In the genomic region with DNA sequence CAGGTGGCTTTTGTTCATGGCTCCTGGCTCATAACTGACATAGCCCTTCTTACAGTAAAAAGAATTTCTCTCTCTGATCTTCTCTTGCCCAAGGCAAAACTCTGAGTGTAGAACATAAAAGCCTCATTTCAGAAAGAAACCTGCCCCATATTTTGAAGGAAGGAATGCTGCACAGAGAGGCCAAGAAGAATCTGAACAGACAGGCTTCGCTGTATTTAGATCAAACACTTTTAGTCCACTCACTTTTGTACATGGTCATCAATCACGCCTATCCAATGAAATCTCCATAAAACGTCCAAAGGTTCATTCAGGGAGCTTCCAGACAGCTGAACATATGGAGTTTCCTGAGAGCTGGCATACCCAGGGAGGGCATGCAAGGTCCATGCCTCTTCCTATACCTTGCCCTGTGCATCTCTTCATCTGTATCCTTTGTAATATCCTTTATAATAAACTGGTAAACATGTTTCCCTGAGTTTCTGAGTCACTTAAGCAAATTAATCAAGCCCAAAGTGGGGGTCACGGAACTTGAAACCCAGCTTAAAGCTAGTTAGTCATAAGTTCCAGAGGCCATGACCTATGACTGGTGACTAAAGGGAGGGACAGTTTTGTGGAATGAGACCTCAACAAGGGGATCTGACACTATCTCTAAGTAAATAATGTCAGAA, we compare ENCODE assay signal across 1 cellular context.
A peak's percentile ranks its signal among the peaks of the same experiment; 100 is the strongest.
TF ChIP-seq lines count a peak whose summit lies in the region.

No MANE protein-coding gene starts in this region.

TF ChIP-seq in HepG2, 621 proteins besides CTCF, POLR2A, EP300 and RAD21 (continued from another document and continues in another):
- TF ChIP-seq, protein P1, sequence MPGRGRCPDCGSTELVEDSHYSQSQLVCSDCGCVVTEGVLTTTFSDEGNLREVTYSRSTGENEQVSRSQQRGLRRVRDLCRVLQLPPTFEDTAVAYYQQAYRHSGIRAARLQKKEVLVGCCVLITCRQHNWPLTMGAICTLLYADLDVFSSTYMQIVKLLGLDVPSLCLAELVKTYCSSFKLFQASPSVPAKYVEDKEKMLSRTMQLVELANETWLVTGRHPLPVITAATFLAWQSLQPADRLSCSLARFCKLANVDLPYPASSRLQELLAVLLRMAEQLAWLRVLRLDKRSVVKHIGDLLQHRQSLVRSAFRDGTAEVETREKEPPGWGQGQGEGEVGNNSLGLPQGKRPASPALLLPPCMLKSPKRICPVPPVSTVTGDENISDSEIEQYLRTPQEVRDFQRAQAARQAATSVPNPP (CRISPR knock-in tag; IDR thresholded peaks at IDR 0.05): no peak
- TF ChIP-seq ZNF10 (CRISPR knock-in tag; IDR thresholded peaks at IDR 0.05; ENCODE audit: borderline replicate concordance, low read depth) (no peak), ZNF367 (CRISPR knock-in tag; IDR thresholded peaks at IDR 0.05; ENCODE audit: borderline replicate concordance) (no peak), ZNF605 (CRISPR knock-in tag; IDR thresholded peaks at IDR 0.05) (peak; percentile 42; the same call in 1 of the 2 replicates), ZFP36L2 (CRISPR knock-in tag; IDR thresholded peaks at IDR 0.05) (no peak), AHR (CRISPR knock-in tag; IDR thresholded peaks at IDR 0.05) (no peak), ZNF224 (CRISPR knock-in tag; IDR thresholded peaks at IDR 0.05) (no peak), ZBTB3 (CRISPR knock-in tag; IDR thresholded peaks at IDR 0.05; ENCODE audit: borderline replicate concordance, low read depth) (peak; percentile 72; the same call in 1 of the 2 replicates), SETDB1 (CRISPR knock-in tag; IDR thresholded peaks at IDR 0.05; ENCODE audit: borderline replicate concordance) (no peak), CEBPG (CRISPR knock-in tag; IDR thresholded peaks at IDR 0.05) (peak; percentile 33; the same call in 1 of the 2 replicates), PHF5A (CRISPR knock-in tag; IDR thresholded peaks at IDR 0.05; ENCODE audit: low read depth, unreplicated experiment) (peak; percentile 72), PITX1 (CRISPR knock-in tag; IDR thresholded peaks at IDR 0.05) (peak; percentile 81), ZSCAN21 (CRISPR knock-in tag; IDR thresholded peaks at IDR 0.05; ENCODE audit: borderline replicate concordance) (no peak), ZNF792 (CRISPR knock-in tag; IDR thresholded peaks at IDR 0.05) (peak; percentile 14; the same call in 1 of the 2 replicates), MAFK (conservative IDR thresholded peaks at IDR 0.05 in 1 of 2, IDR thresholded peaks at IDR 0.05 in 1 of 2; ENCODE audit: low read length in 2 of 2) (0 out of 4 replicates have a peak, but pooled peaks of 1 of the 2 experiments have one; percentile 1), BCL6 (CRISPR knock-in tag; IDR thresholded peaks at IDR 0.05) (no peak; the same call in 1 of the 2 replicates), ASH2L (IDR thresholded peaks at IDR 0.05; ENCODE audit: insufficient read length, low read depth, low read length) (peak; percentile 58), ATM (IDR thresholded peaks at IDR 0.05; ENCODE audit: borderline replicate concordance) (no peak), ZNF331 (CRISPR knock-in tag; IDR thresholded peaks at IDR 0.05) (peak; percentile 52; the same call in 1 of the 2 replicates), ZNF790 (CRISPR knock-in tag; IDR thresholded peaks at IDR 0.05; ENCODE audit: borderline replicate concordance) (no peak), SRSF4 (IDR thresholded peaks at IDR 0.05; ENCODE audit: low read depth, low read length, poor library complexity, severe bottlenecking) (no peak)
- TF ChIP-seq, protein P2, sequence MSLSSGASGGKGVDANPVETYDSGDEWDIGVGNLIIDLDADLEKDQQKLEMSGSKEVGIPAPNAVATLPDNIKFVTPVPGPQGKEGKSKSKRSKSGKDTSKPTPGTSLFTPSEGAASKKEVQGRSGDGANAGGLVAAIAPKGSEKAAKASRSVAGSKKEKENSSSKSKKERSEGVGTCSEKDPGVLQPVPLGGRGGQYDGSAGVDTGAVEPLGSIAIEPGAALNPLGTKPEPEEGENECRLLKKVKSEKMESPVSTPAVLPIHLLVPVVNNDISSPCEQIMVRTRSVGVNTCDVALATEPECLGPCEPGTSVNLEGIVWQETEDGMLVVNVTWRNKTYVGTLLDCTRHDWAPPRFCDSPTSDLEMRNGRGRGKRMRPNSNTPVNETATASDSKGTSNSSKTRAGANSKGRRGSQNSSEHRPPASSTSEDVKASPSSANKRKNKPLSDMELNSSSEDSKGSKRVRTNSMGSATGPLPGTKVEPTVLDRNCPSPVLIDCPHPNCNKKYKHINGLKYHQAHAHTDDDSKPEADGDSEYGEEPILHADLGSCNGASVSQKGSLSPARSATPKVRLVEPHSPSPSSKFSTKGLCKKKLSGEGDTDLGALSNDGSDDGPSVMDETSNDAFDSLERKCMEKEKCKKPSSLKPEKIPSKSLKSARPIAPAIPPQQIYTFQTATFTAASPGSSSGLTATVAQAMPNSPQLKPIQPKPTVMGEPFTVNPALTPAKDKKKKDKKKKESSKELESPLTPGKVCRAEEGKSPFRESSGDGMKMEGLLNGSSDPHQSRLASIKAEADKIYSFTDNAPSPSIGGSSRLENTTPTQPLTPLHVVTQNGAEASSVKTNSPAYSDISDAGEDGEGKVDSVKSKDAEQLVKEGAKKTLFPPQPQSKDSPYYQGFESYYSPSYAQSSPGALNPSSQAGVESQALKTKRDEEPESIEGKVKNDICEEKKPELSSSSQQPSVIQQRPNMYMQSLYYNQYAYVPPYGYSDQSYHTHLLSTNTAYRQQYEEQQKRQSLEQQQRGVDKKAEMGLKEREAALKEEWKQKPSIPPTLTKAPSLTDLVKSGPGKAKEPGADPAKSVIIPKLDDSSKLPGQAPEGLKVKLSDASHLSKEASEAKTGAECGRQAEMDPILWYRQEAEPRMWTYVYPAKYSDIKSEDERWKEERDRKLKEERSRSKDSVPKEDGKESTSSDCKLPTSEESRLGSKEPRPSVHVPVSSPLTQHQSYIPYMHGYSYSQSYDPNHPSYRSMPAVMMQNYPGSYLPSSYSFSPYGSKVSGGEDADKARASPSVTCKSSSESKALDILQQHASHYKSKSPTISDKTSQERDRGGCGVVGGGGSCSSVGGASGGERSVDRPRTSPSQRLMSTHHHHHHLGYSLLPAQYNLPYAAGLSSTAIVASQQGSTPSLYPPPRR (CRISPR knock-in tag; IDR thresholded peaks at IDR 0.05; ENCODE audit: borderline replicate concordance): peak; percentile 86
- TF ChIP-seq, protein P3, sequence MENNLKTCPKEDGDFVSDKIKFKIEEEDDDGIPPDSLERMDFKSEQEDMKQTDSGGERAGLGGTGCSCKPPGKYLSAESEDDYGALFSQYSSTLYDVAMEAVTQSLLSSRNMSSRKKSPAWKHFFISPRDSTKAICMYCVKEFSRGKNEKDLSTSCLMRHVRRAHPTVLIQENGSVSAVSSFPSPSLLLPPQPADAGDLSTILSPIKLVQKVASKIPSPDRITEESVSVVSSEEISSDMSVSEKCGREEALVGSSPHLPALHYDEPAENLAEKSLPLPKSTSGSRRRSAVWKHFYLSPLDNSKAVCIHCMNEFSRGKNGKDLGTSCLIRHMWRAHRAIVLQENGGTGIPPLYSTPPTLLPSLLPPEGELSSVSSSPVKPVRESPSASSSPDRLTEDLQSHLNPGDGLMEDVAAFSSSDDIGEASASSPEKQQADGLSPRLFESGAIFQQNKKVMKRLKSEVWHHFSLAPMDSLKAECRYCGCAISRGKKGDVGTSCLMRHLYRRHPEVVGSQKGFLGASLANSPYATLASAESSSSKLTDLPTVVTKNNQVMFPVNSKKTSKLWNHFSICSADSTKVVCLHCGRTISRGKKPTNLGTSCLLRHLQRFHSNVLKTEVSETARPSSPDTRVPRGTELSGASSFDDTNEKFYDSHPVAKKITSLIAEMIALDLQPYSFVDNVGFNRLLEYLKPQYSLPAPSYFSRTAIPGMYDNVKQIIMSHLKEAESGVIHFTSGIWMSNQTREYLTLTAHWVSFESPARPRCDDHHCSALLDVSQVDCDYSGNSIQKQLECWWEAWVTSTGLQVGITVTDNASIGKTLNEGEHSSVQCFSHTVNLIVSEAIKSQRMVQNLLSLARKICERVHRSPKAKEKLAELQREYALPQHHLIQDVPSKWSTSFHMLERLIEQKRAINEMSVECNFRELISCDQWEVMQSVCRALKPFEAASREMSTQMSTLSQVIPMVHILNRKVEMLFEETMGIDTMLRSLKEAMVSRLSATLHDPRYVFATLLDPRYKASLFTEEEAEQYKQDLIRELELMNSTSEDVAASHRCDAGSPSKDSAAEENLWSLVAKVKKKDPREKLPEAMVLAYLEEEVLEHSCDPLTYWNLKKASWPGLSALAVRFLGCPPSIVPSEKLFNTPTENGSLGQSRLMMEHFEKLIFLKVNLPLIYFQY (CRISPR knock-in tag; IDR thresholded peaks at IDR 0.05; ENCODE audit: borderline replicate concordance): peak; percentile 86
- TF ChIP-seq, protein P4, sequence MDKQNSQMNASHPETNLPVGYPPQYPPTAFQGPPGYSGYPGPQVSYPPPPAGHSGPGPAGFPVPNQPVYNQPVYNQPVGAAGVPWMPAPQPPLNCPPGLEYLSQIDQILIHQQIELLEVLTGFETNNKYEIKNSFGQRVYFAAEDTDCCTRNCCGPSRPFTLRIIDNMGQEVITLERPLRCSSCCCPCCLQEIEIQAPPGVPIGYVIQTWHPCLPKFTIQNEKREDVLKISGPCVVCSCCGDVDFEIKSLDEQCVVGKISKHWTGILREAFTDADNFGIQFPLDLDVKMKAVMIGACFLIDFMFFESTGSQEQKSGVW (CRISPR knock-in tag; IDR thresholded peaks at IDR 0.05; ENCODE audit: borderline replicate concordance): no peak
- TF ChIP-seq, protein P5, sequence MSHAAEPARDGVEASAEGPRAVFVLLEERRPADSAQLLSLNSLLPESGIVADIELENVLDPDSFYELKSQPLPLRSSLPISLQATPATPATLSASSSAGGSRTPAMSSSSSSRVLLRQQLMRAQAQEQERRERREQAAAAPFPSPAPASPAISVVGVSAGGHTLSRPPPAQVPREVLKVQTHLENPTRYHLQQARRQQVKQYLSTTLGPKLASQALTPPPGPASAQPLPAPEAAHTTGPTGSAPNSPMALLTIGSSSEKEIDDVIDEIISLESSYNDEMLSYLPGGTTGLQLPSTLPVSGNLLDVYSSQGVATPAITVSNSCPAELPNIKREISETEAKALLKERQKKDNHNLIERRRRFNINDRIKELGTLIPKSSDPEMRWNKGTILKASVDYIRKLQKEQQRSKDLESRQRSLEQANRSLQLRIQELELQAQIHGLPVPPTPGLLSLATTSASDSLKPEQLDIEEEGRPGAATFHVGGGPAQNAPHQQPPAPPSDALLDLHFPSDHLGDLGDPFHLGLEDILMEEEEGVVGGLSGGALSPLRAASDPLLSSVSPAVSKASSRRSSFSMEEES (CRISPR knock-in tag; IDR thresholded peaks at IDR 0.05): peak; percentile 69; the same call in 1 of the 2 replicates
- TF ChIP-seq, protein P6, sequence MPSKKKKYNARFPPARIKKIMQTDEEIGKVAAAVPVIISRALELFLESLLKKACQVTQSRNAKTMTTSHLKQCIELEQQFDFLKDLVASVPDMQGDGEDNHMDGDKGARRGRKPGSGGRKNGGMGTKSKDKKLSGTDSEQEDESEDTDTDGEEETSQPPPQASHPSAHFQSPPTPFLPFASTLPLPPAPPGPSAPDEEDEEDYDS (CRISPR knock-in tag; IDR thresholded peaks at IDR 0.05): peak; percentile 42
- TF ChIP-seq, protein P7, sequence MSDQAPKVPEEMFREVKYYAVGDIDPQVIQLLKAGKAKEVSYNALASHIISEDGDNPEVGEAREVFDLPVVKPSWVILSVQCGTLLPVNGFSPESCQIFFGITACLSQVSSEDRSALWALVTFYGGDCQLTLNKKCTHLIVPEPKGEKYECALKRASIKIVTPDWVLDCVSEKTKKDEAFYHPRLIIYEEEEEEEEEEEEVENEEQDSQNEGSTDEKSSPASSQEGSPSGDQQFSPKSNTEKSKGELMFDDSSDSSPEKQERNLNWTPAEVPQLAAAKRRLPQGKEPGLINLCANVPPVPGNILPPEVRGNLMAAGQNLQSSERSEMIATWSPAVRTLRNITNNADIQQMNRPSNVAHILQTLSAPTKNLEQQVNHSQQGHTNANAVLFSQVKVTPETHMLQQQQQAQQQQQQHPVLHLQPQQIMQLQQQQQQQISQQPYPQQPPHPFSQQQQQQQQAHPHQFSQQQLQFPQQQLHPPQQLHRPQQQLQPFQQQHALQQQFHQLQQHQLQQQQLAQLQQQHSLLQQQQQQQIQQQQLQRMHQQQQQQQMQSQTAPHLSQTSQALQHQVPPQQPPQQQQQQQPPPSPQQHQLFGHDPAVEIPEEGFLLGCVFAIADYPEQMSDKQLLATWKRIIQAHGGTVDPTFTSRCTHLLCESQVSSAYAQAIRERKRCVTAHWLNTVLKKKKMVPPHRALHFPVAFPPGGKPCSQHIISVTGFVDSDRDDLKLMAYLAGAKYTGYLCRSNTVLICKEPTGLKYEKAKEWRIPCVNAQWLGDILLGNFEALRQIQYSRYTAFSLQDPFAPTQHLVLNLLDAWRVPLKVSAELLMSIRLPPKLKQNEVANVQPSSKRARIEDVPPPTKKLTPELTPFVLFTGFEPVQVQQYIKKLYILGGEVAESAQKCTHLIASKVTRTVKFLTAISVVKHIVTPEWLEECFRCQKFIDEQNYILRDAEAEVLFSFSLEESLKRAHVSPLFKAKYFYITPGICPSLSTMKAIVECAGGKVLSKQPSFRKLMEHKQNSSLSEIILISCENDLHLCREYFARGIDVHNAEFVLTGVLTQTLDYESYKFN (CRISPR knock-in tag; conservative IDR thresholded peaks at IDR 0.05): peak; percentile 76
- TF ChIP-seq, protein P8, sequence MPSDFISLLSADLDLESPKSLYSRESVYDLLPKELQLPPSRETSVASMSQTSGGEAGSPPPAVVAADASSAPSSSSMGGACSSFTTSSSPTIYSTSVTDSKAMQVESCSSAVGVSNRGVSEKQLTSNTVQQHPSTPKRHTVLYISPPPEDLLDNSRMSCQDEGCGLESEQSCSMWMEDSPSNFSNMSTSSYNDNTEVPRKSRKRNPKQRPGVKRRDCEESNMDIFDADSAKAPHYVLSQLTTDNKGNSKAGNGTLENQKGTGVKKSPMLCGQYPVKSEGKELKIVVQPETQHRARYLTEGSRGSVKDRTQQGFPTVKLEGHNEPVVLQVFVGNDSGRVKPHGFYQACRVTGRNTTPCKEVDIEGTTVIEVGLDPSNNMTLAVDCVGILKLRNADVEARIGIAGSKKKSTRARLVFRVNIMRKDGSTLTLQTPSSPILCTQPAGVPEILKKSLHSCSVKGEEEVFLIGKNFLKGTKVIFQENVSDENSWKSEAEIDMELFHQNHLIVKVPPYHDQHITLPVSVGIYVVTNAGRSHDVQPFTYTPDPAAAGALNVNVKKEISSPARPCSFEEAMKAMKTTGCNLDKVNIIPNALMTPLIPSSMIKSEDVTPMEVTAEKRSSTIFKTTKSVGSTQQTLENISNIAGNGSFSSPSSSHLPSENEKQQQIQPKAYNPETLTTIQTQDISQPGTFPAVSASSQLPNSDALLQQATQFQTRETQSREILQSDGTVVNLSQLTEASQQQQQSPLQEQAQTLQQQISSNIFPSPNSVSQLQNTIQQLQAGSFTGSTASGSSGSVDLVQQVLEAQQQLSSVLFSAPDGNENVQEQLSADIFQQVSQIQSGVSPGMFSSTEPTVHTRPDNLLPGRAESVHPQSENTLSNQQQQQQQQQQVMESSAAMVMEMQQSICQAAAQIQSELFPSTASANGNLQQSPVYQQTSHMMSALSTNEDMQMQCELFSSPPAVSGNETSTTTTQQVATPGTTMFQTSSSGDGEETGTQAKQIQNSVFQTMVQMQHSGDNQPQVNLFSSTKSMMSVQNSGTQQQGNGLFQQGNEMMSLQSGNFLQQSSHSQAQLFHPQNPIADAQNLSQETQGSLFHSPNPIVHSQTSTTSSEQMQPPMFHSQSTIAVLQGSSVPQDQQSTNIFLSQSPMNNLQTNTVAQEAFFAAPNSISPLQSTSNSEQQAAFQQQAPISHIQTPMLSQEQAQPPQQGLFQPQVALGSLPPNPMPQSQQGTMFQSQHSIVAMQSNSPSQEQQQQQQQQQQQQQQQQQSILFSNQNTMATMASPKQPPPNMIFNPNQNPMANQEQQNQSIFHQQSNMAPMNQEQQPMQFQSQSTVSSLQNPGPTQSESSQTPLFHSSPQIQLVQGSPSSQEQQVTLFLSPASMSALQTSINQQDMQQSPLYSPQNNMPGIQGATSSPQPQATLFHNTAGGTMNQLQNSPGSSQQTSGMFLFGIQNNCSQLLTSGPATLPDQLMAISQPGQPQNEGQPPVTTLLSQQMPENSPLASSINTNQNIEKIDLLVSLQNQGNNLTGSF (CRISPR knock-in tag; IDR thresholded peaks at IDR 0.05): no peak
